ENCODE assay signal across 8 cellular contexts in the genomic region with DNA sequence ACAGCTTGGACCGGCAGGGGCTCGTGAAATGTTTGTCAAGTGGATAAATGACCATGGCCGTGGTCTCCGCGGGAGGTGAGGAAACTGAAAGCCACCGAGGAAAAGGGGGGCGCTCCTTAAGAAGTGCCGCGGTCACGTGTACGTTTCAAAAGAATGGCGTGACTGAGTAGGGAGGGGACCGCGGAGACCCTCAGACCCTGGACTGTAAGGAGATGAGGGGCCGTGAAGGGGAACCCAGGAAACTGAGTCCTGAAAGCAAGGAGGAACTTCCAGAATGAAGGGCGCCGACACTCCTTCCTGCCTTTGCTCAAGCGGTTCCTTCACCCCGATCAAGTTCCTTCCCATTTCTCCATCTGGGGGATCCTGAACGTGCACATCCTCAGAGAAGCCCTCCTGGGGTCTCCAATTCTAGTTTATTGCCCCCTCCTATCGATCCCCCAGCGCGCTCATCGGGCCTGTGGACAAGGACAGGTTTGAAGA. TPM values are rescaled to one million over a fixed set of nuclear protein-coding genes. Genes with fewer than 3 reads are reported as not detected.
DNase-seq lines count a peak whose midpoint lies in the region; ATAC-seq and TF ChIP-seq lines count a peak whose summit lies in the region.
"Not testable (repeated sequence)": the region's sequence is repeated elsewhere in the genome, so short reads cannot be mapped to it uniquely, and the experiment has no call there.

No MANE protein-coding gene starts in this region.

- peak overlapping the region; percentile 90 for H2AFZ ChIP-seq in neural progenitor cell (replicated peaks)

- peak overlapping the region; percentile 98 for H3K27ac Mint-ChIP-seq in activated T-helper 17 cell treated with anti-CD3 and anti-CD28 coated beads, Interleukin-2, amount 50 U/mL, for 72 hours
- peak overlapping the region; percentile 82 for H3K27ac Mint-ChIP-seq in neural progenitor cell

- not testable (repeated sequence) for H3K9me3 ChIP-seq in ectodermal cell (ENCODE audit: control insufficient read depth, low read length); iPS-18c (ENCODE audit: control insufficient read depth, insufficient read depth, low read length); neural progenitor cell (ENCODE audit: low read depth); thymus (ENCODE audit: control insufficient read depth)

- peak overlapping the region; percentile 76 for H3K9ac ChIP-seq in neural progenitor cell

- H3K4me3 Mint-ChIP-seq in activated T-helper 17 cell treated with anti-CD3 and anti-CD28 coated beads, Interleukin-2, amount 50 U/mL, for 72 hours: peak overlapping the region; percentile 98
- H3K4me3 Mint-ChIP-seq in neural progenitor cell: peak overlapping the region; percentile 96

- peaks cover 72% of the 10 kb centered on the region for H3K36me3 Mint-ChIP-seq in activated T-helper 17 cell treated with anti-CD3 and anti-CD28 coated beads, Interleukin-2, amount 50 U/mL, for 72 hours (ENCODE audit: low read depth)
- H3K36me3 Mint-ChIP-seq in neural progenitor cell: not testable (repeated sequence)

- H3K27me3 Mint-ChIP-seq in activated T-helper 17 cell treated with anti-CD3 and anti-CD28 coated beads, Interleukin-2, amount 50 U/mL, for 72 hours; neural progenitor cell (ENCODE audit: insufficient read depth, low read depth): not testable (repeated sequence)

- not testable (repeated sequence) for TF ChIP-seq CTCF in neural progenitor cell (IDR thresholded peaks at IDR 0.05)

- H3F3A ChIP-seq in neural progenitor cell (ENCODE audit: low read depth): not testable (repeated sequence)

- H3K4me2 ChIP-seq in neural progenitor cell: peak overlapping the region; percentile 93

- ATAC-seq in HG02973 (IDR thresholded peaks at IDR 0.05; ENCODE audit: unreplicated experiment): peak; percentile 4
- not testable (repeated sequence) for ATAC-seq in activated T-helper 17 cell treated with anti-CD3 and anti-CD28 coated beads, Interleukin-2, amount 50 U/mL, for 72 hours (replicated peaks)

- not testable (repeated sequence) for H3K9me3 Mint-ChIP-seq in activated T-helper 17 cell treated with anti-CD3 and anti-CD28 coated beads, Interleukin-2, amount 50 U/mL, for 72 hours; neural progenitor cell

- H3K4me3 ChIP-seq in ectodermal cell (ENCODE audit: insufficient read depth, low read depth, low read length) (peak overlapping the region; percentile 62), iPS-18c (ENCODE audit: insufficient read depth, low read depth, low read length) (peak overlapping the region; percentile 89), neural progenitor cell (peak overlapping the region; percentile 85), thymus (ENCODE audit: low read length) (peak overlapping the region; percentile 87)

- not testable (repeated sequence) for H3K27me3 ChIP-seq in ectodermal cell (ENCODE audit: control insufficient read depth, insufficient read depth, low read length, poor library complexity, severe bottlenecking); neural progenitor cell; thymus (ENCODE audit: control insufficient read depth, insufficient read depth)

- H3K4me1 ChIP-seq in ectodermal cell (ENCODE audit: control insufficient read depth, insufficient read depth, low read length): not testable (repeated sequence)
- H3K4me1 ChIP-seq in neural progenitor cell (peaks cover 10% of the 10 kb centered on the region), thymus (ENCODE audit: control insufficient read depth, insufficient read depth, low read length) (peaks cover 16% of the 10 kb centered on the region)

- 10 to 11% methylated on average over 15 to 19 of the region's 24 CpGs for WGBS in ectodermal cell, 2 experiments
- WGBS in thymus: 3% methylated on average over 21 of the region's 24 CpGs

- not testable (repeated sequence) for H3K27ac ChIP-seq in ectodermal cell (ENCODE audit: insufficient read depth, low read depth, low read length, poor library complexity, severe bottlenecking); neural progenitor cell
- H3K27ac ChIP-seq in thymus (ENCODE audit: low read depth): peak overlapping the region; percentile 95

- not testable (repeated sequence) for H3K79me2 ChIP-seq in neural progenitor cell (ENCODE audit: low read depth)

- DNase-seq in ELR (ENCODE audit: low read depth) (peak; percentile 33), OCI-M1 (lab: John Stamatoyannopoulos, UW) (peak; percentile 21)
- DNase-seq in neural progenitor cell (ENCODE audit: low spot score): not testable (repeated sequence)

- H4K20me1 ChIP-seq in neural progenitor cell (ENCODE audit: low read depth): peaks cover 19% of the 10 kb centered on the region

- peaks cover 27% of the 10 kb centered on the region for H3K4me1 Mint-ChIP-seq in activated T-helper 17 cell treated with anti-CD3 and anti-CD28 coated beads, Interleukin-2, amount 50 U/mL, for 72 hours
- H3K4me1 Mint-ChIP-seq in neural progenitor cell: peaks cover 32% of the 10 kb centered on the region

- not testable (repeated sequence) for H3K36me3 ChIP-seq in ectodermal cell (ENCODE audit: control insufficient read depth, insufficient read depth, low read length); neural progenitor cell
- H3K36me3 ChIP-seq in thymus (ENCODE audit: control insufficient read depth, insufficient read depth): peaks cover 13% of the 10 kb centered on the region

RNA-seq across cellular contexts. Expression of gene CES2, which starts 0.4 kb away (rescaled TPM):
- total RNA-seq in activated T-helper 17 cell treated with anti-CD3 and anti-CD28 coated beads, Interleukin-2, amount 50 U/mL, for 72 hours: 10 to 100 TPM; 31.2 to 31.5 TPM
- 18.8 TPM for polyA plus RNA-seq in ectodermal cell (2013, experiment 1 of 4)
- 22.4 TPM for polyA plus RNA-seq in ectodermal cell (2013, experiment 2 of 4)
- 15.6 TPM for polyA plus RNA-seq in ectodermal cell (2013, experiment 3 of 4)
- polyA plus RNA-seq in ectodermal cell (2013, experiment 4 of 4): 15.7 TPM
- 11.1 and 20.9 TPM in 2 replicates for total RNA-seq in neural progenitor cell (ENCODE audit: low replicate concordance)
- 16.7 TPM for polyA plus RNA-seq in thymus

RNA-seq across cellular contexts. Expression of gene CIAO2B, which starts 0.7 kb away (rescaled TPM):
- total RNA-seq in activated T-helper 17 cell treated with anti-CD3 and anti-CD28 coated beads, Interleukin-2, amount 50 U/mL, for 72 hours: 100 to 1,000 TPM; 153 to 167 TPM
- polyA plus RNA-seq in ectodermal cell (2013, experiment 1 of 4): 80.2 TPM
- 75.7 TPM for polyA plus RNA-seq in ectodermal cell (2013, experiment 2 of 4)
- polyA plus RNA-seq in ectodermal cell (2013, experiment 3 of 4): 67.4 TPM
- 84.1 TPM for polyA plus RNA-seq in ectodermal cell (2013, experiment 4 of 4)
- 55.5 and 76.0 TPM in 2 replicates for total RNA-seq in neural progenitor cell (ENCODE audit: low replicate concordance)
- polyA plus RNA-seq in thymus: 141 TPM

RNA-seq across cellular contexts. Expression of gene RRAD, which starts 9.5 kb away (rescaled TPM):
- 1 to 10 TPM; 2.1 to 6.5 TPM for total RNA-seq in activated T-helper 17 cell treated with anti-CD3 and anti-CD28 coated beads, Interleukin-2, amount 50 U/mL, for 72 hours
- 0.56 TPM for polyA plus RNA-seq in ectodermal cell (2013, experiment 1 of 4)
- 0.52 TPM for polyA plus RNA-seq in ectodermal cell (2013, experiment 2 of 4)
- 0.48 TPM for polyA plus RNA-seq in ectodermal cell (2013, experiment 3 of 4)
- polyA plus RNA-seq in ectodermal cell (2013, experiment 4 of 4): 0.41 TPM
- total RNA-seq in neural progenitor cell (ENCODE audit: low replicate concordance): 0.12 and 0.24 TPM in 2 replicates
- polyA plus RNA-seq in thymus: 13.3 TPM

RNA-seq across cellular contexts. Expression of gene CDH16, which starts 16.2 kb away (rescaled TPM):
- not detected for total RNA-seq in activated T-helper 17 cell treated with anti-CD3 and anti-CD28 coated beads, Interleukin-2, amount 50 U/mL, for 72 hours
- not detected for polyA plus RNA-seq in ectodermal cell (2013, experiment 1 of 4)
- not detected for polyA plus RNA-seq in ectodermal cell (2013, experiment 2 of 4)
- polyA plus RNA-seq in ectodermal cell (2013, experiment 3 of 4): not detected
- polyA plus RNA-seq in ectodermal cell (2013, experiment 4 of 4): not detected
- not detected in 2 replicates for total RNA-seq in neural progenitor cell (ENCODE audit: low replicate concordance)
- 0.78 TPM for polyA plus RNA-seq in thymus

RNA-seq across cellular contexts. Expression of gene CES3, which starts 26.2 kb away (rescaled TPM):
- total RNA-seq in activated T-helper 17 cell treated with anti-CD3 and anti-CD28 coated beads, Interleukin-2, amount 50 U/mL, for 72 hours: 1 to 10 TPM; 2.6 to 4.2 TPM
- 12.7 TPM for polyA plus RNA-seq in ectodermal cell (2013, experiment 1 of 4)
- 10.5 TPM for polyA plus RNA-seq in ectodermal cell (2013, experiment 2 of 4)
- 10.8 TPM for polyA plus RNA-seq in ectodermal cell (2013, experiment 3 of 4)
- 8.7 TPM for polyA plus RNA-seq in ectodermal cell (2013, experiment 4 of 4)
- 5.7 and 13.4 TPM in 2 replicates for total RNA-seq in neural progenitor cell (ENCODE audit: low replicate concordance)
- 0.32 TPM for polyA plus RNA-seq in thymus
